In the genomic region with DNA sequence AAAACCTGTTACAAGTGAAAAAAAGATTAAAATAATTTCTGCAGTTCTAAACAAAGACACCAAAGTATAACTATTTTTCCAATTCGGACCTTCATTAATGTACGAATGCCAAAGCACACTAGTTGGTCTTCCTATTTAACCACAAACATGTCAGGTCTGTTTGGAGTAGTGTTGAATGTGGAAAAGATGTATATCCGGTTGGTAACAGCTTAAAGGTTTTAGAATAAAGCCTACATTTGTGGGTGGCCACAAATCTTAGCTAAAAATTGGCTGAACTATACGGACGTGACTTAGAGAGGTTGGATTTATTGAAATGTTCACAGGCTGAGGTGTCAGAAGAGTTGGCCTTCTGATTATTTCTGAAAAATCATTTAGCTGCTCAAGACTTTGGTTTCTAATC, we compare ENCODE assay signal across 1 cellular context.
TF ChIP-seq lines count a peak whose summit lies in the region.

No MANE protein-coding gene starts in this region.

TF ChIP-seq in GM12878, 131 proteins besides CTCF, POLR2A, EP300 and RAD21 (continued from another document):
- TF ChIP-seq, protein P1, sequence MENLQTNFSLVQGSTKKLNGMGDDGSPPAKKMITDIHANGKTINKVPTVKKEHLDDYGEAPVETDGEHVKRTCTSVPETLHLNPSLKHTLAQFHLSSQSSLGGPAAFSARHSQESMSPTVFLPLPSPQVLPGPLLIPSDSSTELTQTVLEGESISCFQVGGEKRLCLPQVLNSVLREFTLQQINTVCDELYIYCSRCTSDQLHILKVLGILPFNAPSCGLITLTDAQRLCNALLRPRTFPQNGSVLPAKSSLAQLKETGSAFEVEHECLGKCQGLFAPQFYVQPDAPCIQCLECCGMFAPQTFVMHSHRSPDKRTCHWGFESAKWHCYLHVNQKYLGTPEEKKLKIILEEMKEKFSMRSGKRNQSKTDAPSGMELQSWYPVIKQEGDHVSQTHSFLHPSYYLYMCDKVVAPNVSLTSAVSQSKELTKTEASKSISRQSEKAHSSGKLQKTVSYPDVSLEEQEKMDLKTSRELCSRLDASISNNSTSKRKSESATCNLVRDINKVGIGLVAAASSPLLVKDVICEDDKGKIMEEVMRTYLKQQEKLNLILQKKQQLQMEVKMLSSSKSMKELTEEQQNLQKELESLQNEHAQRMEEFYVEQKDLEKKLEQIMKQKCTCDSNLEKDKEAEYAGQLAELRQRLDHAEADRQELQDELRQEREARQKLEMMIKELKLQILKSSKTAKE (IDR thresholded peaks at IDR 0.05; ENCODE audit: low read depth, poor library complexity, severe bottlenecking) = no peak
- TF ChIP-seq, protein P2, sequence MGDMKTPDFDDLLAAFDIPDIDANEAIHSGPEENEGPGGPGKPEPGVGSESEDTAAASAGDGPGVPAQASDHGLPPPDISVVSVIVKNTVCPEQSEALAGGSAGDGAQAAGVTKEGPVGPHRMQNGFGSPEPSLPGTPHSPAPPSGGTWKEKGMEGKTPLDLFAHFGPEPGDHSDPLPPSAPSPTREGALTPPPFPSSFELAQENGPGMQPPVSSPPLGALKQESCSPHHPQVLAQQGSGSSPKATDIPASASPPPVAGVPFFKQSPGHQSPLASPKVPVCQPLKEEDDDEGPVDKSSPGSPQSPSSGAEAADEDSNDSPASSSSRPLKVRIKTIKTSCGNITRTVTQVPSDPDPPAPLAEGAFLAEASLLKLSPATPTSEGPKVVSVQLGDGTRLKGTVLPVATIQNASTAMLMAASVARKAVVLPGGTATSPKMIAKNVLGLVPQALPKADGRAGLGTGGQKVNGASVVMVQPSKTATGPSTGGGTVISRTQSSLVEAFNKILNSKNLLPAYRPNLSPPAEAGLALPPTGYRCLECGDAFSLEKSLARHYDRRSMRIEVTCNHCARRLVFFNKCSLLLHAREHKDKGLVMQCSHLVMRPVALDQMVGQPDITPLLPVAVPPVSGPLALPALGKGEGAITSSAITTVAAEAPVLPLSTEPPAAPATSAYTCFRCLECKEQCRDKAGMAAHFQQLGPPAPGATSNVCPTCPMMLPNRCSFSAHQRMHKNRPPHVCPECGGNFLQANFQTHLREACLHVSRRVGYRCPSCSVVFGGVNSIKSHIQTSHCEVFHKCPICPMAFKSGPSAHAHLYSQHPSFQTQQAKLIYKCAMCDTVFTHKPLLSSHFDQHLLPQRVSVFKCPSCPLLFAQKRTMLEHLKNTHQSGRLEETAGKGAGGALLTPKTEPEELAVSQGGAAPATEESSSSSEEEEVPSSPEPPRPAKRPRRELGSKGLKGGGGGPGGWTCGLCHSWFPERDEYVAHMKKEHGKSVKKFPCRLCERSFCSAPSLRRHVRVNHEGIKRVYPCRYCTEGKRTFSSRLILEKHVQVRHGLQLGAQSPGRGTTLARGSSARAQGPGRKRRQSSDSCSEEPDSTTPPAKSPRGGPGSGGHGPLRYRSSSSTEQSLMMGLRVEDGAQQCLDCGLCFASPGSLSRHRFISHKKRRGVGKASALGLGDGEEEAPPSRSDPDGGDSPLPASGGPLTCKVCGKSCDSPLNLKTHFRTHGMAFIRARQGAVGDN (IDR thresholded peaks at IDR 0.05) = no peak
- TF ChIP-seq MEF2B (IDR thresholded peaks at IDR 0.05; ENCODE audit: partially characterized antibody, poor library complexity, severe bottlenecking) = no peak
- no peak for TF ChIP-seq CREM (IDR thresholded peaks at IDR 0.05; ENCODE audit: low read depth)
- TF ChIP-seq RAD51 (IDR thresholded peaks at IDR 0.05) = no peak
- TF ChIP-seq PAX8 (IDR thresholded peaks at IDR 0.05) = no peak
- TF ChIP-seq NBN (IDR thresholded peaks at IDR 0.05) = no peak
- no peak for TF ChIP-seq CHD2 (IDR thresholded peaks at IDR 0.05; ENCODE audit: borderline replicate concordance, low read depth, low read length)
- TF ChIP-seq, protein P3, sequence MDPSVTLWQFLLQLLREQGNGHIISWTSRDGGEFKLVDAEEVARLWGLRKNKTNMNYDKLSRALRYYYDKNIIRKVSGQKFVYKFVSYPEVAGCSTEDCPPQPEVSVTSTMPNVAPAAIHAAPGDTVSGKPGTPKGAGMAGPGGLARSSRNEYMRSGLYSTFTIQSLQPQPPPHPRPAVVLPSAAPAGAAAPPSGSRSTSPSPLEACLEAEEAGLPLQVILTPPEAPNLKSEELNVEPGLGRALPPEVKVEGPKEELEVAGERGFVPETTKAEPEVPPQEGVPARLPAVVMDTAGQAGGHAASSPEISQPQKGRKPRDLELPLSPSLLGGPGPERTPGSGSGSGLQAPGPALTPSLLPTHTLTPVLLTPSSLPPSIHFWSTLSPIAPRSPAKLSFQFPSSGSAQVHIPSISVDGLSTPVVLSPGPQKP (IDR thresholded peaks at IDR 0.05; ENCODE audit: low read depth, low read length) = no peak
- TF ChIP-seq, protein P4, sequence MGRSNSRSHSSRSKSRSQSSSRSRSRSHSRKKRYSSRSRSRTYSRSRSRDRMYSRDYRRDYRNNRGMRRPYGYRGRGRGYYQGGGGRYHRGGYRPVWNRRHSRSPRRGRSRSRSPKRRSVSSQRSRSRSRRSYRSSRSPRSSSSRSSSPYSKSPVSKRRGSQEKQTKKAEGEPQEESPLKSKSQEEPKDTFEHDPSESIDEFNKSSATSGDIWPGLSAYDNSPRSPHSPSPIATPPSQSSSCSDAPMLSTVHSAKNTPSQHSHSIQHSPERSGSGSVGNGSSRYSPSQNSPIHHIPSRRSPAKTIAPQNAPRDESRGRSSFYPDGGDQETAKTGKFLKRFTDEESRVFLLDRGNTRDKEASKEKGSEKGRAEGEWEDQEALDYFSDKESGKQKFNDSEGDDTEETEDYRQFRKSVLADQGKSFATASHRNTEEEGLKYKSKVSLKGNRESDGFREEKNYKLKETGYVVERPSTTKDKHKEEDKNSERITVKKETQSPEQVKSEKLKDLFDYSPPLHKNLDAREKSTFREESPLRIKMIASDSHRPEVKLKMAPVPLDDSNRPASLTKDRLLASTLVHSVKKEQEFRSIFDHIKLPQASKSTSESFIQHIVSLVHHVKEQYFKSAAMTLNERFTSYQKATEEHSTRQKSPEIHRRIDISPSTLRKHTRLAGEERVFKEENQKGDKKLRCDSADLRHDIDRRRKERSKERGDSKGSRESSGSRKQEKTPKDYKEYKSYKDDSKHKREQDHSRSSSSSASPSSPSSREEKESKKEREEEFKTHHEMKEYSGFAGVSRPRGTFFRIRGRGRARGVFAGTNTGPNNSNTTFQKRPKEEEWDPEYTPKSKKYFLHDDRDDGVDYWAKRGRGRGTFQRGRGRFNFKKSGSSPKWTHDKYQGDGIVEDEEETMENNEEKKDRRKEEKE (IDR thresholded peaks at IDR 0.05) = no peak
- TF ChIP-seq NFXL1 (IDR thresholded peaks at IDR 0.05; ENCODE audit: borderline replicate concordance) = no peak
